In the genomic region with DNA sequence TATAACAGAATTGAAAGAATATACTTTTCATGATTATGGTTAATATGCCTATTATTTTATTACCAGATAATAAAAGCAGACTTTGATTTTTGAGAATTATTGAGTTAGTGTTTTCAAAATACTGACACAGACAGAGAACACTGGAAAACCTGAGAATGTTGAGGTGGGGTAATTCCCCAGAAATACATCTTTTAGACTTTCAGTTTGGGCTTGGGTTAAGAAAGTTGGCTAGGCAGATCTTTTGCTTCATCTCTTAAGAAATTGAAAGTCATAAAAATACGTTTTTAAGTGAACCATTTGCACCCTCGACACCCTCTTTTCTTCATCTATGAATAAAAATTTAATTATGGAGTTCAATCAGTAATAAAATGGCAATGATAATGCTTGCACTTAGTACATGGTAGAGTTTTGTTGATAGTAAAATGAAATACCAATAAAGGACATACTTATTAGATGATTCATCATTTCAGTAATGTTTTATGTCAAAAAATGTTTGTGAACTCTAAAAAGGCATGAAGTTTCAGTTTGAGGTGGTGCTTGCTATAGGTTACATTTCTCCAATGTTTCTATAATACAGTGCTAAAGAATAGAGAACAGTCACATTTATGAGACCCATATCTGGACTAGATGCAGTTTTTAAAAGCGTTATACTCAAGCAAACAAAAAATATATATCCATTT, we compare ENCODE assay signal across 15 cellular contexts. TPM values are rescaled to one million over a fixed set of nuclear protein-coding genes. Genes with fewer than 3 reads are reported as not detected.
DNase-seq lines count a peak whose midpoint lies in the region; ATAC-seq and TF ChIP-seq lines count a peak whose summit lies in the region.
"Had no signal": no experiment of that assay in that cellular context is flagged by ENCODE, and none has a peak within 500 bp of the region (broad histone marks: within the 10 kb centered on the region; RNA-seq: fewer than 3 reads in every experiment).

No MANE protein-coding gene starts in this region.

- intact Hi-C loops in CD4-positive, alpha-beta memory T cell (cut with micrococcal nuclease): loop anchor here (2.0 to 5.0 kb wide), 7 partner anchors 39 to 1184 kb away; a partner anchor contains a TSS

- peak; percentile 39 for ATAC-seq in GM21390 (IDR thresholded peaks at IDR 0.05; ENCODE audit: unreplicated experiment)
- ATAC-seq in central memory CD8-positive, alpha-beta T cell (replicated peaks; ENCODE audit: extremely low read depth, poor library complexity, severe bottlenecking): no peak
- ATAC-seq in HG03354 (IDR thresholded peaks at IDR 0.05; ENCODE audit: poor library complexity, severe bottlenecking, unreplicated experiment): no peak

- no peak for TF ChIP-seq CTCF in OCI-LY3 (IDR thresholded peaks at IDR 0.05; ENCODE audit: low read depth, low read length)

- POLR2A ChIA-PET in CD4-positive, alpha-beta memory T cell (lab: Charles Lee; ENCODE audit: partially characterized antibody): interaction anchor here (0.8 to 2.9 kb wide), 4 partner anchors 14 to 129 kb away, joined by 3 to 20 read pairs (median 4); no protein-coding TSS in a partner anchor

- H3K9me3 ChIP-seq in CD4-positive, alpha-beta memory T cell (ENCODE audit: control insufficient read depth in 1 of 2, low read length in 2 of 2): no peaks in the 10 kb centered on the region
- H3K9me3 ChIP-seq in OCI-LY3 (ENCODE audit: insufficient read depth, low read length): no peaks in the 10 kb centered on the region
- H3K9me3 ChIP-seq: right lobe of liver had no signal

- H3K36me3 Mint-ChIP-seq in CD4-positive, alpha-beta memory T cell: peaks cover 0 to 14% of the 10 kb centered on the region in 2 donors
- peaks cover 13% of the 10 kb centered on the region for H3K36me3 Mint-ChIP-seq in central memory CD8-positive, alpha-beta T cell (ENCODE audit: insufficient read depth)
- H3K36me3 Mint-ChIP-seq: IgD-negative memory B cell had no signal

- DNase-seq in CD4-positive, alpha-beta memory T cell: peak in 3 of 5 donors; percentile 28 to 35 (median 28)
- no peak for DNase-seq in central memory CD8-positive, alpha-beta T cell (ENCODE audit: low spot score in 2 of 2)
- DNase-seq in NCI-H524 (lab: John Stamatoyannopoulos, UW) (no peak), H7 (no peak), AG20443 (ENCODE audit: low spot score) (no peak)
- DNase-seq: EL, glutamatergic neuron, NCI-H526 treated with DMSO at 0.1 percent for 48 hours, right lobe of liver had no signal

- peaks cover 3% of the 10 kb centered on the region; the same call in 1 of the 2 replicates for H4K20me1 ChIP-seq in OCI-LY3 (ENCODE audit: insufficient read depth, low read length)

- no peak overlapping the region for H3K4me3 ChIP-seq in CD4-positive, alpha-beta memory T cell (ENCODE audit: low read length in 2 of 2)
- H3K4me3 ChIP-seq in OCI-LY3 (ENCODE audit: low read length): peak overlapping the region; percentile 33
- H3K4me3 ChIP-seq in H7 (ENCODE audit: insufficient read depth, low read depth, low read length): no peak overlapping the region
- H3K4me3 ChIP-seq: right lobe of liver had no signal

- peak overlapping the region; percentile 58 for H3K4me2 ChIP-seq in OCI-LY3 (ENCODE audit: low read length)

- CTCF ChIA-PET in CD4-positive, alpha-beta memory T cell (lab: Charles Lee; ENCODE audit: partially characterized antibody): interaction anchor here (0.9 to 1.3 kb wide), 3 partner anchors 12 to 190 kb away, joined by 3 to 4 read pairs (median 3); no protein-coding TSS in a partner anchor

- H3K4me3 Mint-ChIP-seq in CD4-positive, alpha-beta memory T cell: peak overlapping the region in 7 of 8 donors; percentile 51 to 79 (median 72)
- H3K4me3 Mint-ChIP-seq in central memory CD8-positive, alpha-beta T cell: peak overlapping the region; percentile 28

- 0 out of 2 replicates have a peak overlapping the region, but pooled peaks have one; percentile 5 for H2AFZ ChIP-seq in OCI-LY3 (ENCODE audit: low read depth, low read length)

- no peaks in the 10 kb centered on the region for H3K9me3 Mint-ChIP-seq in CD4-positive, alpha-beta memory T cell
- no peaks in the 10 kb centered on the region for H3K9me3 Mint-ChIP-seq in central memory CD8-positive, alpha-beta T cell
- H3K9me3 Mint-ChIP-seq: IgD-negative memory B cell had no signal

- peak overlapping the region; percentile 77 to 96 (median 93) for H3K27ac Mint-ChIP-seq in CD4-positive, alpha-beta memory T cell
- H3K27ac Mint-ChIP-seq in central memory CD8-positive, alpha-beta T cell (ENCODE audit: low read depth): peak overlapping the region; percentile 81

- H3K79me2 ChIP-seq in OCI-LY3 (ENCODE audit: low read length): peaks cover 28% of the 10 kb centered on the region

- peaks cover 62% of the 10 kb centered on the region for H3K4me1 ChIP-seq in CD4-positive, alpha-beta memory T cell (ENCODE audit: insufficient read depth, low read length)
- peaks cover 40% of the 10 kb centered on the region for H3K4me1 ChIP-seq in OCI-LY3 (ENCODE audit: low read length)
- H3K4me1 ChIP-seq: right lobe of liver had no signal

- peak overlapping the region; percentile 33 for H3K9ac ChIP-seq in OCI-LY3 (ENCODE audit: low read length)

- no peaks in the 10 kb centered on the region for H3K27me3 Mint-ChIP-seq in CD4-positive, alpha-beta memory T cell
- H3K27me3 Mint-ChIP-seq in central memory CD8-positive, alpha-beta T cell: no peaks in the 10 kb centered on the region
- H3K27me3 Mint-ChIP-seq: IgD-negative memory B cell had no signal

- H3K36me3 ChIP-seq in CD4-positive, alpha-beta memory T cell (ENCODE audit: insufficient read depth, low read length): no peaks in the 10 kb centered on the region
- H3K36me3 ChIP-seq in OCI-LY3 (replicated peaks; ENCODE audit: low read depth, low read length): peaks cover 4% of the 10 kb centered on the region
- no peaks in the 10 kb centered on the region for H3K36me3 ChIP-seq in H7 (replicated peaks; ENCODE audit: control insufficient read depth, insufficient read depth, low read length)
- H3K36me3 ChIP-seq: right lobe of liver had no signal

- H3K27ac ChIP-seq in CD4-positive, alpha-beta memory T cell (ENCODE audit: low read depth, low read length): peak overlapping the region; percentile 47
- H3K27ac ChIP-seq in OCI-LY3 (ENCODE audit: low read length): peak overlapping the region; percentile 86
- H3K27ac ChIP-seq: right lobe of liver had no signal

- peaks cover 38 to 65% (median 54%) of the 10 kb centered on the region in 4 donors for H3K4me1 Mint-ChIP-seq in CD4-positive, alpha-beta memory T cell
- H3K4me1 Mint-ChIP-seq in central memory CD8-positive, alpha-beta T cell: peaks cover 45% of the 10 kb centered on the region

- no peaks in the 10 kb centered on the region for H3K27me3 ChIP-seq in CD4-positive, alpha-beta memory T cell (ENCODE audit: insufficient read depth, low read length)
- H3K27me3 ChIP-seq in OCI-LY3 (ENCODE audit: low read depth, low read length): no peaks in the 10 kb centered on the region
- H3K27me3 ChIP-seq in H7 (ENCODE audit: control insufficient read depth, insufficient read depth, low read length): no peaks in the 10 kb centered on the region
- H3K27me3 ChIP-seq: right lobe of liver had no signal

RNA-seq across cellular contexts. Expression of a gene that starts 1.9 kb away (rescaled TPM):
- total RNA-seq in CD4-positive, alpha-beta memory T cell: 10 to 100 TPM; 58.0 to 59.5 TPM
- polyA plus RNA-seq in CD4-positive, alpha-beta memory T cell: 10 to 100 TPM; 50.8 to 56.3 TPM
- 0.15 and 0.90 TPM in 2 replicates for total RNA-seq in H7 (2014; rRNA removed; shearing (Covaris generic))
- total RNA-seq: myocyte had no signal
- polyA plus RNA-seq: BJ had no signal

Comparison
In these comparisons a context has a peak if more than half of its experiments do, and no peak if none do; other contexts are left out.
1. DNase-seq: peak in CD4-positive, alpha-beta memory T cell (3 of 5); none in central memory CD8-positive, alpha-beta T cell (0 of 2), NCI-H524 (0 of 2), H7 (single experiment) and AG20443 (single experiment).
2. RNA of a gene that starts 1.9 kb away (total RNA-seq): 58.0 to 59.5 TPM in CD4-positive, alpha-beta memory T cell; 0.15 to 0.90 TPM in H7; every median in the first group is over 10 times any median in the second.